In the genomic region with DNA sequence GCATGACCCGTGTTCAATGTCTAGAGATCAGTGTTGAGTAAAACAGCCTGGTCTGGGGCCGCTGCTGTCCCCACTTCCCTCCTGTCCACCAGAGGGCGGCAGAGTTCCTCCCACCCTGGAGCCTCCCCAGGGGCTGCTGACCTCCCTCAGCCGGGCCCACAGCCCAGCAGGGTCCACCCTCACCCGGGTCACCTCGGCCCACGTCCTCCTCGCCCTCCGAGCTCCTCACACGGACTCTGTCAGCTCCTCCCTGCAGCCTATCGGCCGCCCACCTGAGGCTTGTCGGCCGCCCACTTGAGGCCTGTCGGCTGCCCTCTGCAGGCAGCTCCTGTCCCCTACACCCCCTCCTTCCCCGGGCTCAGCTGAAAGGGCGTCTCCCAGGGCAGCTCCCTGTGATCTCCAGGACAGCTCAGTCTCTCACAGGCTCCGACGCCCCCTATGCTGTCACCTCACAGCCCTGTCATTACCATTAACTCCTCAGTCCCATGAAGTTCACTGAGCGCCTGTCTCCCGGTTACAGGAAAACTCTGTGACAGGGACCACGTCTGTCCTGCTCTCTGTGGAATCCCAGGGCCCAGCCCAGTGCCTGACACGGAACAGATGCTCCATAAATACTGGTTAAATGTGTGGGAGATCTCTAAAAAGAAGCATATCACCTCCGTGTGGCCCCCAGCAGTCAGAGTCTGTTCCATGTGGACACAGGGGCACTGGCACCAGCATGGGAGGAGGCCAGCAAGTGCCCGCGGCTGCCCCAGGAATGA, we compare ENCODE assay signal across 1 cellular context.
TF ChIP-seq lines count a peak whose summit lies in the region.

No MANE protein-coding gene starts in this region.

TF ChIP-seq in K562, 482 proteins besides CTCF, POLR2A, EP300 and RAD21 (continued from another document and continues in another):
- TF ChIP-seq, protein P1, sequence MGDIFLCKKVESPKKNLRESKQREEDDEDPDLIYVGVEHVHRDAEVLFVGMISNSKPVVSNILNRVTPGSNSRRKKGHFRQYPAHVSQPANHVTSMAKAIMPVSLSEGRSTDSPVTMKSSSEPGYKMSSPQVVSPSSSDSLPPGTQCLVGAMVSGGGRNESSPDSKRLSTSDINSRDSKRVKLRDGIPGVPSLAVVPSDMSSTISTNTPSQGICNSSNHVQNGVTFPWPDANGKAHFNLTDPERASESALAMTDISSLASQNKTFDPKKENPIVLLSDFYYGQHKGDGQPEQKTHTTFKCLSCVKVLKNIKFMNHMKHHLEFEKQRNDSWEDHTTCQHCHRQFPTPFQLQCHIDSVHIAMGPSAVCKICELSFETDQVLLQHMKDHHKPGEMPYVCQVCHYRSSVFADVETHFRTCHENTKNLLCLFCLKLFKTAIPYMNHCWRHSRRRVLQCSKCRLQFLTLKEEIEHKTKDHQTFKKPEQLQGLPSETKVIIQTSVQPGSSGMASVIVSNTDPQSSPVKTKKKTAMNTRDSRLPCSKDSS (IDR thresholded peaks at IDR 0.05; ENCODE audit: low read depth, partially characterized antibody), result no peak
- TF ChIP-seq SIN3B (IDR thresholded peaks at IDR 0.05; ENCODE audit: low read depth) (no peak; the same call in 1 of the 2 replicates), RBM25 (IDR thresholded peaks at IDR 0.05; ENCODE audit: low read depth, low read length, severe bottlenecking) (no peak), FOXA1 (IDR thresholded peaks at IDR 0.05; ENCODE audit: borderline replicate concordance) (no peak), E2F3 (CRISPR knock-in tag; IDR thresholded peaks at IDR 0.05) (no peak), SUPT5H (IDR thresholded peaks at IDR 0.05) (no peak), HMG20B (CRISPR knock-in tag; IDR thresholded peaks at IDR 0.05) (no peak), SETDB1 (IDR thresholded peaks at IDR 0.05; ENCODE audit: low read length) (no peak), KLF10 (CRISPR knock-in tag; IDR thresholded peaks at IDR 0.05) (no peak), ZC3H4 (CRISPR knock-in tag; IDR thresholded peaks at IDR 0.05; ENCODE audit: borderline replicate concordance) (no peak), SMAD3 (CRISPR knock-in tag; conservative IDR thresholded peaks at IDR 0.05) (no peak), ETV6 (IDR thresholded peaks at IDR 0.05; ENCODE audit: borderline replicate concordance in 1 of 2, low read depth in 2 of 2, low read length in 1 of 2) (no peak), ETV6 (CRISPR knock-in tag; IDR thresholded peaks at IDR 0.05; ENCODE audit: borderline replicate concordance) (no peak), POLR2AphosphoS2 (IDR thresholded peaks at IDR 0.05; ENCODE audit: low read length) (no peak), POLR2H (tag; IDR thresholded peaks at IDR 0.05; ENCODE audit: low read depth) (no peak), FOXK1 (CRISPR knock-in tag; IDR thresholded peaks at IDR 0.05; ENCODE audit: borderline replicate concordance) (no peak), YY1 (IDR thresholded peaks at IDR 0.05; ENCODE audit: borderline replicate concordance in 1 of 3, control insufficient read depth in 1 of 3, extremely low read depth in 1 of 3, insufficient read depth in 3 of 3, insufficient read length in 1 of 3, insufficient replicate concordance in 2 of 3, low read depth in 1 of 3, low read length in 2 of 3) (peak in 1 of 3 experiments; percentile 29), CC2D1A (IDR thresholded peaks at IDR 0.05) (peak; percentile 73), NFRKB (IDR thresholded peaks at IDR 0.05; ENCODE audit: low read depth) (no peak), ZNF408 (CRISPR knock-in tag; IDR thresholded peaks at IDR 0.05; ENCODE audit: low read depth) (no peak), DPF2 (IDR thresholded peaks at IDR 0.05) (0 out of 2 replicates have a peak, but pooled peaks have one; percentile 28), NBN (IDR thresholded peaks at IDR 0.05; ENCODE audit: low read depth) (peak; percentile 74; the same call in 1 of the 2 replicates)
- TF ChIP-seq, protein P2, sequence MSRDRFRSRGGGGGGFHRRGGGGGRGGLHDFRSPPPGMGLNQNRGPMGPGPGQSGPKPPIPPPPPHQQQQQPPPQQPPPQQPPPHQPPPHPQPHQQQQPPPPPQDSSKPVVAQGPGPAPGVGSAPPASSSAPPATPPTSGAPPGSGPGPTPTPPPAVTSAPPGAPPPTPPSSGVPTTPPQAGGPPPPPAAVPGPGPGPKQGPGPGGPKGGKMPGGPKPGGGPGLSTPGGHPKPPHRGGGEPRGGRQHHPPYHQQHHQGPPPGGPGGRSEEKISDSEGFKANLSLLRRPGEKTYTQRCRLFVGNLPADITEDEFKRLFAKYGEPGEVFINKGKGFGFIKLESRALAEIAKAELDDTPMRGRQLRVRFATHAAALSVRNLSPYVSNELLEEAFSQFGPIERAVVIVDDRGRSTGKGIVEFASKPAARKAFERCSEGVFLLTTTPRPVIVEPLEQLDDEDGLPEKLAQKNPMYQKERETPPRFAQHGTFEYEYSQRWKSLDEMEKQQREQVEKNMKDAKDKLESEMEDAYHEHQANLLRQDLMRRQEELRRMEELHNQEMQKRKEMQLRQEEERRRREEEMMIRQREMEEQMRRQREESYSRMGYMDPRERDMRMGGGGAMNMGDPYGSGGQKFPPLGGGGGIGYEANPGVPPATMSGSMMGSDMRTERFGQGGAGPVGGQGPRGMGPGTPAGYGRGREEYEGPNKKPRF (IDR thresholded peaks at IDR 0.05; ENCODE audit: low read depth, low read length), result no peak
- TF ChIP-seq, protein P3, sequence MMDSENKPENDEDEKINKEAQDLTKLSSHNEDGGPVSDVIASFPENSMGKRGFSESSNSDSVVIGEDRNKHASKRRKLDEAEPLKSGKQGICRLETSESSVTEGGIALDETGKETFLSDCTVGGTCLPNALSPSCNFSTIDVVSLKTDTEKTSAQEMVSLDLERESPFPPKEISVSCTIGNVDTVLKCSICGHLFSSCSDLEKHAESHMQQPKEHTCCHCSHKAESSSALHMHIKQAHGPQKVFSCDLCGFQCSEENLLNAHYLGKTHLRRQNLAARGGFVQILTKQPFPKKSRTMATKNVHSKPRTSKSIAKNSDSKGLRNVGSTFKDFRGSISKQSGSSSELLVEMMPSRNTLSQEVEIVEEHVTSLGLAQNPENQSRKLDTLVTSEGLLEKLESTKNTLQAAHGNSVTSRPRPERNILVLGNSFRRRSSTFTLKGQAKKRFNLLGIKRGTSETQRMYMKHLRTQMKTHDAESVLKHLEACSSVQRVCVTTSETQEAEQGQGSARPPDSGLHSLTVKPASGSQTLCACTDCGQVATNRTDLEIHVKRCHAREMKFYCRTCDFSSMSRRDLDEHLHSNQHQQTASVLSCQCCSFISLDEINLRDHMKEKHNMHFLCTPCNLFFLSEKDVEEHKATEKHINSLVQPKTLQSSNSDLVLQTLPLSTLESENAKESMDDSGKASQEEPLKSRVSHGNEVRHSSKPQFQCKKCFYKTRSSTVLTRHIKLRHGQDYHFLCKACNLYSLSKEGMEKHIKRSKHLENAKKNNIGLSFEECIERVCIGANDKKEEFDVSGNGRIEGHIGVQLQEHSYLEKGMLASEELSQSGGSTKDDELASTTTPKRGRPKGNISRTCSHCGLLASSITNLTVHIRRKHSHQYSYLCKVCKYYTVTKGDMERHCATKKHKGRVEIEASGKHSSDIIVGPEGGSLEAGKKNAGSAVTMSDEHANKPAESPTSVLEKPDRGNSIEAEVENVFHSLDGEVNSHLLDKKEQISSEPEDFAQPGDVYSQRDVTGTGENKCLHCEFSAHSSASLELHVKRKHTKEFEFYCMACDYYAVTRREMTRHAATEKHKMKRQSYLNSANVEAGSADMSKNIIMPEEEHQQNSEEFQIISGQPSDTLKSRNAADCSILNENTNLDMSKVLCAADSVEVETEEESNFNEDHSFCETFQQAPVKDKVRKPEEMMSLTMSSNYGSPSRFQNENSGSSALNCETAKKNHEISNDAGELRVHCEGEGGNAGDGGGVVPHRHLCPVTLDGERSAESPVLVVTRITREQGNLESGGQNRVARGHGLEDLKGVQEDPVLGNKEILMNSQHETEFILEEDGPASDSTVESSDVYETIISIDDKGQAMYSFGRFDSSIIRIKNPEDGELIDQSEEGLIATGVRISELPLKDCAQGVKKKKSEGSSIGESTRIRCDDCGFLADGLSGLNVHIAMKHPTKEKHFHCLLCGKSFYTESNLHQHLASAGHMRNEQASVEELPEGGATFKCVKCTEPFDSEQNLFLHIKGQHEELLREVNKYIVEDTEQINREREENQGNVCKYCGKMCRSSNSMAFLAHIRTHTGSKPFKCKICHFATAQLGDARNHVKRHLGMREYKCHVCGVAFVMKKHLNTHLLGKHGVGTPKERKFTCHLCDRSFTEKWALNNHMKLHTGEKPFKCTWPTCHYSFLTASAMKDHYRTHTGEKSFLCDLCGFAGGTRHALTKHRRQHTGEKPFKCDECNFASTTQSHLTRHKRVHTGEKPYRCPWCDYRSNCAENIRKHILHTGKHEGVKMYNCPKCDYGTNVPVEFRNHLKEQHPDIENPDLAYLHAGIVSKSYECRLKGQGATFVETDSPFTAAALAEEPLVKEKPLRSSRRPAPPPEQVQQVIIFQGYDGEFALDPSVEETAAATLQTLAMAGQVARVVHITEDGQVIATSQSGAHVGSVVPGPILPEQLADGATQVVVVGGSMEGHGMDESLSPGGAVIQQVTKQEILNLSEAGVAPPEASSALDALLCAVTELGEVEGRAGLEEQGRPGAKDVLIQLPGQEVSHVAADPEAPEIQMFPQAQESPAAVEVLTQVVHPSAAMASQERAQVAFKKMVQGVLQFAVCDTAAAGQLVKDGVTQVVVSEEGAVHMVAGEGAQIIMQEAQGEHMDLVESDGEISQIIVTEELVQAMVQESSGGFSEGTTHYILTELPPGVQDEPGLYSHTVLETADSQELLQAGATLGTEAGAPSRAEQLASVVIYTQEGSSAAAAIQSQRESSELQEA (IDR thresholded peaks at IDR 0.05; ENCODE audit: low read depth), result no peak
- TF ChIP-seq, protein P4, sequence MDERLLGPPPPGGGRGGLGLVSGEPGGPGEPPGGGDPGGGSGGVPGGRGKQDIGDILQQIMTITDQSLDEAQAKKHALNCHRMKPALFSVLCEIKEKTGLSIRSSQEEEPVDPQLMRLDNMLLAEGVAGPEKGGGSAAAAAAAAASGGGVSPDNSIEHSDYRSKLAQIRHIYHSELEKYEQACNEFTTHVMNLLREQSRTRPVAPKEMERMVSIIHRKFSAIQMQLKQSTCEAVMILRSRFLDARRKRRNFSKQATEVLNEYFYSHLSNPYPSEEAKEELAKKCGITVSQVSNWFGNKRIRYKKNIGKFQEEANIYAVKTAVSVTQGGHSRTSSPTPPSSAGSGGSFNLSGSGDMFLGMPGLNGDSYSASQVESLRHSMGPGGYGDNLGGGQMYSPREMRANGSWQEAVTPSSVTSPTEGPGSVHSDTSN (CRISPR knock-in tag; IDR thresholded peaks at IDR 0.05; ENCODE audit: low read depth), result no peak
- TF ChIP-seq, protein P4 (tag; conservative IDR thresholded peaks at IDR 0.05; ENCODE audit: low read depth), result no peak
- TF ChIP-seq, protein P5, sequence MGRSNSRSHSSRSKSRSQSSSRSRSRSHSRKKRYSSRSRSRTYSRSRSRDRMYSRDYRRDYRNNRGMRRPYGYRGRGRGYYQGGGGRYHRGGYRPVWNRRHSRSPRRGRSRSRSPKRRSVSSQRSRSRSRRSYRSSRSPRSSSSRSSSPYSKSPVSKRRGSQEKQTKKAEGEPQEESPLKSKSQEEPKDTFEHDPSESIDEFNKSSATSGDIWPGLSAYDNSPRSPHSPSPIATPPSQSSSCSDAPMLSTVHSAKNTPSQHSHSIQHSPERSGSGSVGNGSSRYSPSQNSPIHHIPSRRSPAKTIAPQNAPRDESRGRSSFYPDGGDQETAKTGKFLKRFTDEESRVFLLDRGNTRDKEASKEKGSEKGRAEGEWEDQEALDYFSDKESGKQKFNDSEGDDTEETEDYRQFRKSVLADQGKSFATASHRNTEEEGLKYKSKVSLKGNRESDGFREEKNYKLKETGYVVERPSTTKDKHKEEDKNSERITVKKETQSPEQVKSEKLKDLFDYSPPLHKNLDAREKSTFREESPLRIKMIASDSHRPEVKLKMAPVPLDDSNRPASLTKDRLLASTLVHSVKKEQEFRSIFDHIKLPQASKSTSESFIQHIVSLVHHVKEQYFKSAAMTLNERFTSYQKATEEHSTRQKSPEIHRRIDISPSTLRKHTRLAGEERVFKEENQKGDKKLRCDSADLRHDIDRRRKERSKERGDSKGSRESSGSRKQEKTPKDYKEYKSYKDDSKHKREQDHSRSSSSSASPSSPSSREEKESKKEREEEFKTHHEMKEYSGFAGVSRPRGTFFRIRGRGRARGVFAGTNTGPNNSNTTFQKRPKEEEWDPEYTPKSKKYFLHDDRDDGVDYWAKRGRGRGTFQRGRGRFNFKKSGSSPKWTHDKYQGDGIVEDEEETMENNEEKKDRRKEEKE (IDR thresholded peaks at IDR 0.05; ENCODE audit: borderline replicate concordance in 1 of 2, control insufficient read depth in 1 of 2, low read depth in 2 of 2, low read length in 1 of 2), result no peak
- TF ChIP-seq, protein P6, sequence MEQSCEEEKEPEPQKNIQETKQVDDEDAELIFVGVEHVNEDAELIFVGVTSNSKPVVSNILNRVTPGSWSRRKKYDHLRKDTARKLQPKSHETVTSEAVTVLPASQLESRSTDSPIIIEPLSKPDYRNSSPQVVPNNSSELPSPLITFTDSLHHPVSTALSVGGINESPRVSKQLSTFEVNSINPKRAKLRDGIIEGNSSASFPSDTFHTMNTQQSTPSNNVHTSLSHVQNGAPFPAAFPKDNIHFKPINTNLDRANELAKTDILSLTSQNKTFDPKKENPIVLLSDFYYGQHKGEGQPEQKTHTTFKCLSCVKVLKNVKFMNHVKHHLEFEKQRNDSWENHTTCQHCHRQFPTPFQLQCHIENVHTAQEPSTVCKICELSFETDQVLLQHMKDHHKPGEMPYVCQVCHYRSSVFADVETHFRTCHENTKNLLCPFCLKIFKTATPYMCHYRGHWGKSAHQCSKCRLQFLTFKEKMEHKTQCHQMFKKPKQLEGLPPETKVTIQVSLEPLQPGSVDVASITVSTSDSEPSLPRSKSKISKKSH (CRISPR knock-in tag; IDR thresholded peaks at IDR 0.05), result no peak
- TF ChIP-seq, protein P7, sequence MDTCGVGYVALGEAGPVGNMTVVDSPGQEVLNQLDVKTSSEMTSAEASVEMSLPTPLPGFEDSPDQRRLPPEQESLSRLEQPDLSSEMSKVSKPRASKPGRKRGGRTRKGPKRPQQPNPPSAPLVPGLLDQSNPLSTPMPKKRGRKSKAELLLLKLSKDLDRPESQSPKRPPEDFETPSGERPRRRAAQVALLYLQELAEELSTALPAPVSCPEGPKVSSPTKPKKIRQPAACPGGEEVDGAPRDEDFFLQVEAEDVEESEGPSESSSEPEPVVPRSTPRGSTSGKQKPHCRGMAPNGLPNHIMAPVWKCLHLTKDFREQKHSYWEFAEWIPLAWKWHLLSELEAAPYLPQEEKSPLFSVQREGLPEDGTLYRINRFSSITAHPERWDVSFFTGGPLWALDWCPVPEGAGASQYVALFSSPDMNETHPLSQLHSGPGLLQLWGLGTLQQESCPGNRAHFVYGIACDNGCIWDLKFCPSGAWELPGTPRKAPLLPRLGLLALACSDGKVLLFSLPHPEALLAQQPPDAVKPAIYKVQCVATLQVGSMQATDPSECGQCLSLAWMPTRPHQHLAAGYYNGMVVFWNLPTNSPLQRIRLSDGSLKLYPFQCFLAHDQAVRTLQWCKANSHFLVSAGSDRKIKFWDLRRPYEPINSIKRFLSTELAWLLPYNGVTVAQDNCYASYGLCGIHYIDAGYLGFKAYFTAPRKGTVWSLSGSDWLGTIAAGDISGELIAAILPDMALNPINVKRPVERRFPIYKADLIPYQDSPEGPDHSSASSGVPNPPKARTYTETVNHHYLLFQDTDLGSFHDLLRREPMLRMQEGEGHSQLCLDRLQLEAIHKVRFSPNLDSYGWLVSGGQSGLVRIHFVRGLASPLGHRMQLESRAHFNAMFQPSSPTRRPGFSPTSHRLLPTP (IDR thresholded peaks at IDR 0.05; ENCODE audit: borderline replicate concordance, extremely low read depth, insufficient read length), result no peak
